In genomic region chr14:66918527-66918926, GRCh38 we compare ENCODE assay signal across 22 cellular contexts.
"Had no signal": no experiment of that assay in that cellular context is flagged by ENCODE, and none has a peak within 500 bp of the region (broad histone marks: within the 10 kb centered on the region; RNA-seq: fewer than 3 reads in every experiment).

No MANE protein-coding gene starts in this region.

- H3K9me3 ChIP-seq: SJSA1 had no signal

- H3K9ac ChIP-seq: KMS-11 had no signal

- H3K27me3 Mint-ChIP-seq: IgD-negative memory B cell had no signal

- H3K4me1 Mint-ChIP-seq: IgD-negative memory B cell had no signal

- H3K27ac ChIP-seq: KMS-11, SJSA1, SK-N-MC had no signal

- H3K4me3 ChIP-seq: K562, SJSA1, SK-N-MC had no signal

- H3K36me3 ChIP-seq: SJSA1 had no signal

- H3K27ac Mint-ChIP-seq: IgD-negative memory B cell had no signal

- H3K4me2 ChIP-seq: KMS-11 had no signal

- ATAC-seq: K562 had no signal

- H3K27me3 ChIP-seq: SJSA1 had no signal

- DNase-seq: Kasumi-1, MM.1S, NCI-H1092 treated with DMSO at 0.1 percent for 48 hours, NCI-H1436, NCI-H187, NCI-H2029, NCI-H2081 treated with DMSO at 0.1 percent for 48 hours, NCI-H2171, NCI-H226, NCI-H446, NCI-H510A, NCI-H524 treated with DMSO at 0.1 percent for 48 hours, NCI-H69, NCI-H774, Right ventricle myocardium superior, RPMI8226, SIG-M5 had no signal

- H3K4me1 ChIP-seq: SJSA1 had no signal
